In genomic region chr5:40490464-40491083, GRCh38 we compare ENCODE assay signal across 12 cellular contexts.
DNase-seq lines count a peak whose midpoint lies in the region; ATAC-seq, FAIRE-seq and TF ChIP-seq lines count a peak whose summit lies in the region.
"Had no signal": no experiment of that assay in that cellular context is flagged by ENCODE, and none has a peak within 500 bp of the region (broad histone marks: within the 10 kb centered on the region; RNA-seq: fewer than 3 reads in every experiment).

No MANE protein-coding gene starts in this region.

- in situ Hi-C loops in GM13977 (cut with MboI; ENCODE audit: low pct_unique_long_range_greater_than_20kb, low sequenced_read_pairs, unreplicated experiment): no loop called here

- peaks cover 50% of the 10 kb centered on the region for H3K4me1 Mint-ChIP-seq in activated naive CD8-positive, alpha-beta T cell (ENCODE audit: low read depth)

- peak; percentile 11 for DNase-seq in GM13977 (ENCODE audit: low spot score)
- no peak for DNase-seq in midbrain (lab: John Stamatoyannopoulos, UW)
- DNase-seq in activated CD4-positive, alpha-beta T cell treated with anti-CD3 and anti-CD28 coated beads for 48 hours: no peak
- no peak for DNase-seq in GM12891 (ENCODE audit: insufficient read length, low spot score)
- no peak for DNase-seq in stimulated activated CD4-positive, alpha-beta T cell treated with anti-CD3 and anti-CD28 coated beads, Interleukin-15, amount 100 ng/mL, for 24 hours
- DNase-seq: activated CD8-positive, alpha-beta memory T cell treated with anti-CD3 and anti-CD28 coated beads, Interleukin-2, amount 10 ng/mL, durations not matched to agents 7 days and 5 days; left ventricle myocardium inferior; NCI-H748 treated with DMSO at 0.1 percent for 48 hours had no signal

- ATAC-seq in GM21360 (IDR thresholded peaks at IDR 0.05; ENCODE audit: unreplicated experiment) (peak; percentile 50), HG03354 (IDR thresholded peaks at IDR 0.05; ENCODE audit: poor library complexity, severe bottlenecking, unreplicated experiment) (peak; percentile 44)
- ATAC-seq: activated CD8-positive, alpha-beta memory T cell treated with anti-CD3 and anti-CD28 coated beads, Interleukin-2, amount 10 ng/mL, durations not matched to agents 7 days and 5 days had no signal

- TF ChIP-seq POLR2A in GM12891 (IDR thresholded peaks at IDR 0.05; ENCODE audit: low read depth, low read length): no peak

- no peaks in the 10 kb centered on the region for H3K27me3 Mint-ChIP-seq in activated naive CD8-positive, alpha-beta T cell
- H3K27me3 Mint-ChIP-seq: activated CD8-positive, alpha-beta memory T cell treated with anti-CD3 and anti-CD28 coated beads, Interleukin-2, amount 10 ng/mL, durations not matched to agents 7 days and 5 days had no signal

- H3K36me3 Mint-ChIP-seq in activated naive CD8-positive, alpha-beta T cell: peaks cover 4% of the 10 kb centered on the region

- peak overlapping the region; percentile 77 for H3K27ac Mint-ChIP-seq in activated naive CD8-positive, alpha-beta T cell
- H3K27ac Mint-ChIP-seq: activated CD8-positive, alpha-beta memory T cell treated with anti-CD3 and anti-CD28 coated beads, Interleukin-2, amount 10 ng/mL, durations not matched to agents 7 days and 5 days had no signal

- no peaks in the 10 kb centered on the region for H3K9me3 Mint-ChIP-seq in activated naive CD8-positive, alpha-beta T cell (ENCODE audit: low read depth)

- peak overlapping the region; percentile 40 for H3K4me3 Mint-ChIP-seq in activated naive CD8-positive, alpha-beta T cell
- H3K4me3 Mint-ChIP-seq: activated CD8-positive, alpha-beta memory T cell treated with anti-CD3 and anti-CD28 coated beads, Interleukin-2, amount 10 ng/mL, durations not matched to agents 7 days and 5 days had no signal

- no peak for TF ChIP-seq CTCF in GM13977 (IDR thresholded peaks at IDR 0.05; ENCODE audit: extremely low read depth, insufficient read depth, missing control alignments)

- no peak for FAIRE-seq in GM12891 (lab: Jason Lieb, UNC)
- FAIRE-seq: urothelium cell line had no signal

TF ChIP-seq in GM12891, 5 proteins besides CTCF, POLR2A, EP300 and RAD21:
- TF ChIP-seq PAX5 (IDR thresholded peaks at IDR 0.05; ENCODE audit: insufficient read depth, low read length, severe bottlenecking): no peak
- no peak for TF ChIP-seq SPI1 (IDR thresholded peaks at IDR 0.05; ENCODE audit: low read depth, low read length)
- no peak for TF ChIP-seq TAF1 (IDR thresholded peaks at IDR 0.05; ENCODE audit: low read depth, low read length)
- TF ChIP-seq POLR2AphosphoS5 (IDR thresholded peaks at IDR 0.05; ENCODE audit: low read depth, low read length): no peak
- no peak for TF ChIP-seq POU2F2 (IDR thresholded peaks at IDR 0.05; ENCODE audit: low read depth, low read length)
